12 cellular contexts compared by ENCODE assay signal in genomic region chr13:82330499-82330898, GRCh38.
DNase-seq lines count a peak whose midpoint lies in the region; ATAC-seq, FAIRE-seq and TF ChIP-seq lines count a peak whose summit lies in the region.
"Had no signal": no experiment of that assay in that cellular context is flagged by ENCODE, and none has a peak within 500 bp of the region (broad histone marks: within the 10 kb centered on the region; RNA-seq: fewer than 3 reads in every experiment).

No MANE protein-coding gene starts in this region.

- ATAC-seq in HG03565 (IDR thresholded peaks at IDR 0.05; ENCODE audit: unreplicated experiment) (peak; percentile 62), HG03045 (IDR thresholded peaks at IDR 0.05; ENCODE audit: unreplicated experiment) (no peak), HG03520 (IDR thresholded peaks at IDR 0.05; ENCODE audit: unreplicated experiment) (no peak), GM21515 (IDR thresholded peaks at IDR 0.05; ENCODE audit: unreplicated experiment) (no peak)
- ATAC-seq: activated CD4-positive, alpha-beta T cell treated with anti-CD3 and anti-CD28 coated beads for 36 hours had no signal

- H3K27me3 Mint-ChIP-seq in nephron progenitor cell (ENCODE audit: low read depth, poor library complexity): peaks cover 3% of the 10 kb centered on the region
- H3K27me3 Mint-ChIP-seq: activated CD4-positive, alpha-beta T cell treated with anti-CD3 and anti-CD28 coated beads for 36 hours had no signal

- DNase-seq in GM12891 (ENCODE audit: insufficient read length, low spot score): no peak
- peak; percentile 15 for DNase-seq in mammary epithelial cell
- DNase-seq in nephron progenitor cell: no peak
- DNase-seq: activated CD4-positive, alpha-beta T cell treated with anti-CD3 and anti-CD28 coated beads for 36 hours; effector CD8-positive, alpha-beta T cell; NCI-H1092 treated with DMSO at 0.1 percent for 48 hours; stimulated activated naive CD4-positive, alpha-beta T cell had no signal

- BruUV-seq in mammary epithelial cell (replicated peaks; lab: Mats Ljungman, UMichigan): no TSS peak

- H3K4me3 Mint-ChIP-seq in nephron progenitor cell: no peak overlapping the region
- H3K4me3 Mint-ChIP-seq: activated CD4-positive, alpha-beta T cell treated with anti-CD3 and anti-CD28 coated beads for 36 hours had no signal

- no peak overlapping the region for H3K4me3 ChIP-seq in mammary epithelial cell (replicated peaks in 1 of 3; ENCODE audit: insufficient read depth in 1 of 3, low read depth in 2 of 3, low read length in 3 of 3)

- no peaks in the 10 kb centered on the region for H3K9me3 ChIP-seq in mammary epithelial cell (replicated peaks; ENCODE audit: insufficient read depth, low read length)
- H3K9me3 ChIP-seq: neutrophil had no signal

- peak; percentile 60 for FAIRE-seq in GM12891 (lab: Jason Lieb, UNC)

- CTCF ChIA-PET in mammary epithelial cell (lab: Charles Lee; ENCODE audit: low non-redundant PET): no interaction called here

- peaks cover 3% of the 10 kb centered on the region for H3K9me3 Mint-ChIP-seq in nephron progenitor cell

- no peak overlapping the region for H3K4me2 ChIP-seq in mammary epithelial cell (ENCODE audit: insufficient read depth, low read depth, low read length)

- intact Hi-C loops in mammary epithelial cell (cut with micrococcal nuclease): loop anchor here (1.0 to 2.0 kb wide), 2 partner anchors 400 to 1270 kb away; no protein-coding TSS in a partner anchor

- H3K4me1 ChIP-seq in mammary epithelial cell (ENCODE audit: insufficient read depth, low read length): no peaks in the 10 kb centered on the region

- no peaks in the 10 kb centered on the region for H4K20me1 ChIP-seq in mammary epithelial cell (ENCODE audit: insufficient read depth, low read length)

- dilution Hi-C loops in mammary epithelial cell (cut with HindIII; ENCODE audit: low sequenced_read_pairs): no loop called here

- H2AFZ ChIP-seq in mammary epithelial cell (ENCODE audit: low read depth, low read length): no peak overlapping the region

- no peak for TF ChIP-seq POLR2A in GM12891 (IDR thresholded peaks at IDR 0.05; ENCODE audit: low read depth, low read length)

- H3K9ac ChIP-seq in mammary epithelial cell (ENCODE audit: insufficient read depth, low read length): no peak overlapping the region

- no peaks in the 10 kb centered on the region for H3K36me3 ChIP-seq in mammary epithelial cell (ENCODE audit: insufficient read depth, low read length)
- H3K36me3 ChIP-seq: neutrophil had no signal

- H3K27ac Mint-ChIP-seq in nephron progenitor cell: no peak overlapping the region
- H3K27ac Mint-ChIP-seq: activated CD4-positive, alpha-beta T cell treated with anti-CD3 and anti-CD28 coated beads for 36 hours had no signal

- WGBS in mammary epithelial cell (ENCODE audit: low coverage, missing lambda C conversion rate): 34% methylated on average over 5 of the region's 5 CpGs

- no peaks in the 10 kb centered on the region for H3K79me2 ChIP-seq in mammary epithelial cell (ENCODE audit: insufficient read depth, low read length)

- H3K36me3 Mint-ChIP-seq in nephron progenitor cell (ENCODE audit: low read depth): no peaks in the 10 kb centered on the region

- in situ Hi-C loops in mammary epithelial cell (cut with MboI; ENCODE audit: low sequenced_read_pairs in 2 of 2): no loop called here

- peak; percentile 62 to 63 for TF ChIP-seq CTCF in mammary epithelial cell (conservative IDR thresholded peaks at IDR 0.05 in 1 of 2, IDR thresholded peaks at IDR 0.05 in 1 of 2; ENCODE audit: extremely low read depth in 1 of 2, insufficient read depth in 1 of 2, low read depth in 1 of 2, low read length in 2 of 2)
- peak; percentile 66 for TF ChIP-seq CTCF in nephron progenitor cell (IDR thresholded peaks at IDR 0.05)

- no peaks in the 10 kb centered on the region for H3K27me3 ChIP-seq in mammary epithelial cell (ENCODE audit: insufficient read depth, low read length)
- H3K27me3 ChIP-seq: neutrophil had no signal

- no peak overlapping the region for H3K27ac ChIP-seq in mammary epithelial cell (ENCODE audit: insufficient read depth, low read depth, low read length)
- H3K27ac ChIP-seq: neutrophil had no signal

- no peaks in the 10 kb centered on the region for H3K4me1 Mint-ChIP-seq in nephron progenitor cell
- H3K4me1 Mint-ChIP-seq: activated CD4-positive, alpha-beta T cell treated with anti-CD3 and anti-CD28 coated beads for 36 hours had no signal

TF ChIP-seq in GM12891, 5 proteins besides CTCF, POLR2A, EP300 and RAD21:
- no peak for TF ChIP-seq PAX5 (IDR thresholded peaks at IDR 0.05; ENCODE audit: insufficient read depth, low read length, severe bottlenecking)
- no peak for TF ChIP-seq TAF1 (IDR thresholded peaks at IDR 0.05; ENCODE audit: low read depth, low read length)
- no peak for TF ChIP-seq POU2F2 (IDR thresholded peaks at IDR 0.05; ENCODE audit: low read depth, low read length)
- no peak for TF ChIP-seq POLR2AphosphoS5 (IDR thresholded peaks at IDR 0.05; ENCODE audit: low read depth, low read length)
- TF ChIP-seq SPI1 (IDR thresholded peaks at IDR 0.05; ENCODE audit: low read depth, low read length): no peak
TF ChIP-seq in GM12891: peak in this region for 0.
